24 cellular contexts compared by ENCODE assay signal in the genomic region with DNA sequence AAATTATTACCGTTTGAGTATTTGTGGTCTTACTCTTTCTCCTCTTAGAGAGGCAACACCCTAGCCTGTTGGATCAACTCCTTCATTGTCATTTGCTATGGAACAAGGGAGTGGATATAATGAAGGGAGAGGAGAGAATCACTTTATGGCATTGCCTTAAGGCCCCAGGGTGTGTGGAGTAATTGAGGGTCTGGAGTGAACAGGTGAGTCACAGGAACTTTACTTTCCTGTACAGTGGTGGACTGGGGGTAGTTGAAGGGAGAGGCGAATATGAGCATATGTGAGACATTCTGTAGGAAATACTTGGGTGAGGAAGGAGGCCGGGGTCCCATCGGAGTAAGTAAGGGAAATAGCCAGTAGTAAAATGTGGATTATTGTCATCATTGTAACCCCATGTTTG.
"Had no signal": no experiment of that assay in that cellular context is flagged by ENCODE, and none has a peak within 500 bp of the region (broad histone marks: within the 10 kb centered on the region; RNA-seq: fewer than 3 reads in every experiment).

No MANE protein-coding gene starts in this region.

- H3K4me3 Mint-ChIP-seq: effector memory CD8-positive, alpha-beta T cell; naive thymus-derived CD4-positive, alpha-beta T cell; nephron; neural progenitor cell; stimulated activated effector memory CD8-positive, alpha-beta T cell treated with anti-CD3 and anti-CD28 coated beads, Interleukin-12 subunit alpha, Interleukin-12 subunit beta, amount 100 ng/mL, for 72 hours had no signal

- H3K27me3 Mint-ChIP-seq: effector memory CD8-positive, alpha-beta T cell; naive thymus-derived CD4-positive, alpha-beta T cell had no signal

- H2AFZ ChIP-seq: neural progenitor cell, parathyroid adenoma had no signal

- H3K4me1 ChIP-seq: neural progenitor cell, parathyroid adenoma, prostate gland, right atrium auricular region, stomach, thyroid gland had no signal

- H3K27ac ChIP-seq: coronary artery, epithelial cell of prostate, foreskin keratinocyte, gastroesophageal sphincter, left lung, neural progenitor cell, parathyroid adenoma, prostate gland, right atrium auricular region, stomach, thyroid gland had no signal

- H3K27ac Mint-ChIP-seq: effector memory CD8-positive, alpha-beta T cell; naive thymus-derived CD4-positive, alpha-beta T cell; nephron; neural progenitor cell; stimulated activated effector memory CD8-positive, alpha-beta T cell treated with anti-CD3 and anti-CD28 coated beads, Interleukin-12 subunit alpha, Interleukin-12 subunit beta, amount 100 ng/mL, for 72 hours had no signal

- FAIRE-seq: endometrium had no signal

- H3K4me2 ChIP-seq: neural progenitor cell had no signal

- H3K27me3 ChIP-seq: foreskin keratinocyte, gastroesophageal sphincter, left lung, neural progenitor cell, right atrium auricular region, stomach, thyroid gland had no signal

- H3K4me3 ChIP-seq: coronary artery, gastroesophageal sphincter, left lung, neural progenitor cell, prostate gland, right atrium auricular region, stomach, thyroid gland had no signal

- H3K9me3 Mint-ChIP-seq: effector memory CD8-positive, alpha-beta T cell; nephron; neural progenitor cell; stimulated activated effector memory CD8-positive, alpha-beta T cell treated with anti-CD3 and anti-CD28 coated beads, Interleukin-12 subunit alpha, Interleukin-12 subunit beta, amount 100 ng/mL, for 72 hours had no signal

- H3K36me3 ChIP-seq: left lung, neural progenitor cell, prostate gland, right atrium auricular region, thyroid gland had no signal

- H3K4me1 Mint-ChIP-seq: neural progenitor cell had no signal

- DNase-seq: effector memory CD8-positive, alpha-beta T cell; foreskin keratinocyte; left cardiac atrium; left lung; mesendoderm; midbrain; naive thymus-derived CD4-positive, alpha-beta T cell; stimulated activated CD4-positive, alpha-beta T cell treated with anti-CD3 and anti-CD28 coated beads, Interleukin-2, amount 100 ng/mL, for 24 hours; stimulated activated CD4-positive, alpha-beta T cell treated with anti-CD3 and anti-CD28 coated beads, Interleukin-4, amount 100 ng/mL, for 24 hours; stimulated activated naive CD4-positive, alpha-beta T cell treated with Interleukin-2 at 50 U/mL for 16 hours; stomach; thyroid gland had no signal

- H3K79me2 ChIP-seq: parathyroid adenoma had no signal

- ATAC-seq: effector memory CD8-positive, alpha-beta T cell; esophagus mucosa; foreskin keratinocyte; gastroesophageal sphincter; left cardiac atrium; naive thymus-derived CD4-positive, alpha-beta T cell; sciatic nerve; stimulated activated effector memory CD8-positive, alpha-beta T cell treated with anti-CD3 and anti-CD28 coated beads, Interleukin-12 subunit alpha, Interleukin-12 subunit beta, amount 100 ng/mL, for 72 hours had no signal

- H3K9ac ChIP-seq: neural progenitor cell, parathyroid adenoma had no signal

- H3K9me3 ChIP-seq: gastroesophageal sphincter, left lung, prostate gland, right atrium auricular region, stomach, thyroid gland had no signal

- H3K36me3 Mint-ChIP-seq: stimulated activated effector memory CD8-positive, alpha-beta T cell treated with anti-CD3 and anti-CD28 coated beads, Interleukin-12 subunit alpha, Interleukin-12 subunit beta, amount 100 ng/mL, for 72 hours had no signal
